8 cellular contexts compared by ENCODE assay signal in genomic region chr6:159726196-159726917, GRCh38. TPM values are rescaled to one million over a fixed set of nuclear protein-coding genes. Genes with fewer than 3 reads are reported as not detected.
DNase-seq lines count a peak whose midpoint lies in the region; ATAC-seq, FAIRE-seq and TF ChIP-seq lines count a peak whose summit lies in the region.

No MANE protein-coding gene starts in this region.

- H3K4me1 ChIP-seq in BLaER1 (peaks cover 41% of the 10 kb centered on the region), KMS-11 (ENCODE audit: low read depth, poor library complexity, severe bottlenecking) (peaks cover 32% of the 10 kb centered on the region), kidney (ENCODE audit: control insufficient read depth in 1 of 2, insufficient read depth in 1 of 2, low read depth in 1 of 2, low read length in 2 of 2) (peaks cover 10 to 22% of the 10 kb centered on the region in 2 donors), stomach smooth muscle (ENCODE audit: control insufficient read depth, insufficient read depth, low read length) (no peaks in the 10 kb centered on the region)

- H4K20me1 ChIP-seq in BLaER1 (peaks cover 38% of the 10 kb centered on the region), KMS-11 (ENCODE audit: insufficient read depth) (peaks cover 25% of the 10 kb centered on the region)

- H3K27me3 ChIP-seq in BLaER1 = no peaks in the 10 kb centered on the region
- no peaks in the 10 kb centered on the region for H3K27me3 ChIP-seq in KMS-11 (ENCODE audit: insufficient read depth, low read depth)
- H3K27me3 ChIP-seq in stomach smooth muscle (ENCODE audit: control insufficient read depth in 1 of 2, insufficient read depth in 2 of 2, low read length in 2 of 2) = no peaks in the 10 kb centered on the region

- H3K4me3 ChIP-seq in BLaER1 = peak overlapping the region; percentile 94
- no peak overlapping the region for H3K4me3 ChIP-seq in KMS-11 (IDR thresholded peaks at IDR 0.05; ENCODE audit: insufficient read depth, low read depth, low read length)
- H3K4me3 ChIP-seq in kidney (ENCODE audit: low read length in 2 of 2) = peak overlapping the region; percentile 85 to 96
- peak overlapping the region; percentile 86 to 87 for H3K4me3 ChIP-seq in stomach smooth muscle (ENCODE audit: low read length in 2 of 2)

- TF ChIP-seq CTCF in KMS-11 (conservative IDR thresholded peaks at IDR 0.05; ENCODE audit: low read depth, low read length) = no peak
- TF ChIP-seq CTCF in kidney (IDR thresholded peaks at IDR 0.05; ENCODE audit: borderline replicate concordance, extremely low read depth, insufficient read depth) = no peak

- intact Hi-C loops in kidney (cut with DNase I) = no loop called here
- intact Hi-C loops in posterior cingulate gyrus (cut with DNase I) = loop anchor here (2.0 kb wide), 1 partner anchor 64 kb away; the partner anchor contains the start of gene MRPL18

- H3K4me2 ChIP-seq in BLaER1 (peak overlapping the region; percentile 87), KMS-11 (peak overlapping the region; percentile 72)

- H3K36me3 ChIP-seq in BLaER1 = peaks cover 39% of the 10 kb centered on the region
- no peaks in the 10 kb centered on the region; the same call in 1 of the 2 replicates for H3K36me3 ChIP-seq in KMS-11 (ENCODE audit: insufficient read depth)
- H3K36me3 ChIP-seq in kidney (ENCODE audit: control insufficient read depth in 1 of 2, insufficient read depth in 2 of 2, low read length in 2 of 2) = no peaks in the 10 kb centered on the region
- no peaks in the 10 kb centered on the region for H3K36me3 ChIP-seq in stomach smooth muscle (ENCODE audit: control insufficient read depth in 2 of 2, insufficient read depth in 2 of 2, low read length in 2 of 2)

- FAIRE-seq in kidney (lab: Jason Lieb, UNC) = no peak

- ATAC-seq in GM19397 (IDR thresholded peaks at IDR 0.05; ENCODE audit: unreplicated experiment) (peak; percentile 19), HG02840 (IDR thresholded peaks at IDR 0.05; ENCODE audit: low FRiP score, unreplicated experiment) (no peak)

- H3K79me2 ChIP-seq in KMS-11 (ENCODE audit: insufficient read depth, low read depth) = peaks cover 65% of the 10 kb centered on the region

- DNase-seq in amniotic epithelial cell (ENCODE audit: low read depth) (peak; percentile 25), kidney (no peak), posterior cingulate gyrus (no peak)

- peaks cover 16% of the 10 kb centered on the region for H3K9me3 ChIP-seq in BLaER1
- no peaks in the 10 kb centered on the region for H3K9me3 ChIP-seq in kidney (ENCODE audit: control insufficient read depth in 1 of 2, low read length in 2 of 2)
- H3K9me3 ChIP-seq in stomach smooth muscle (ENCODE audit: control insufficient read depth in 2 of 2, low read length in 2 of 2) = no peaks in the 10 kb centered on the region

- H2AFZ ChIP-seq in KMS-11 (ENCODE audit: low read depth) = peak overlapping the region; percentile 80

- H3K27ac ChIP-seq in BLaER1 (peak overlapping the region; percentile 99), KMS-11 (peak overlapping the region; percentile 94), kidney (ENCODE audit: low read depth in 2 of 2, low read length in 2 of 2) (peak overlapping the region; percentile 95 to 100), stomach smooth muscle (ENCODE audit: low read length) (peak overlapping the region; percentile 96)

- H3K9ac ChIP-seq in BLaER1 (peak overlapping the region; percentile 98), KMS-11 (peak overlapping the region; percentile 96), kidney (ENCODE audit: low read length in 2 of 2) (peak overlapping the region; percentile 82 to 88), stomach smooth muscle (ENCODE audit: low read length in 2 of 2) (peak overlapping the region; percentile 94 to 97)

RNA-seq across cellular contexts. Expression of gene WTAP, which starts 0.9 kb away (rescaled TPM):
- 108 TPM for total RNA-seq in kidney
- 63.5 TPM for polyA plus RNA-seq in kidney (ENCODE audit: insufficient read depth, low read depth, low replicate concordance)

RNA-seq across cellular contexts. Expression of gene SOD2, which starts 33.3 kb away (rescaled TPM):
- total RNA-seq in kidney = 1,836 TPM
- polyA plus RNA-seq in kidney (ENCODE audit: insufficient read depth, low read depth, low replicate concordance) = 204 TPM

RNA-seq across cellular contexts. Expression of gene ACAT2, which starts 35.5 kb away (rescaled TPM):
- total RNA-seq in kidney = 20.4 TPM
- polyA plus RNA-seq in kidney (ENCODE audit: insufficient read depth, low read depth, low replicate concordance) = 30.5 TPM
